26 cellular contexts compared by ENCODE assay signal in the genomic region with DNA sequence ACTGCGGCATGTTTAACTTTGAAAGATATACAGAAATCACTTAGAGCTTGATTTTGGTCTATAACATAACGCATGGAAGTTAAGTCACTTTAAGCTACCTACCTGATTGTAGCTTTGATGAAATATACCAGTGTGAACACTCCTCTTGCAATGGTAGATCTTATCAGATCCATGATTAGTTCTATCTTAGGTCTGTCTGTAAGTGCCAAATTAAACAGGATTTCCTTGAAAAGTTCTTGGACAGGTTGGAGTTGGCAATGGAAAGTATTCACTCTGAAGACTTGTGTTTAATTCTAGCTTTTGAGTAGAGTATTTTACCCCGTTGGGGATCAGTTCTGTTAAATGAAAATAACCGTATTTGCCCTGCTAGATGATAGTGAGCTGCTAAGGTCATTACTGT. TPM values are rescaled to one million over a fixed set of nuclear protein-coding genes. Genes with fewer than 3 reads are reported as not detected.
"Had no signal": no experiment of that assay in that cellular context is flagged by ENCODE, and none has a peak within 500 bp of the region (broad histone marks: within the 10 kb centered on the region; RNA-seq: fewer than 3 reads in every experiment).

No MANE protein-coding gene starts in this region.

- H3K9me3 ChIP-seq: SJSA1 had no signal

- DNase-seq: Kasumi-1, MV-4-11, NCI-H1048, NCI-H1105, NCI-H1417, NCI-H1436 treated with DMSO at 0.1 percent for 48 hours, NCI-H1694, NCI-H187 treated with DMSO at 0.1 percent for 48 hours, NCI-H2029 treated with DMSO at 0.1 percent for 48 hours, NCI-H2171, NCI-H226, NCI-H446, NCI-H510A, NCI-H524 treated with DMSO at 0.1 percent for 48 hours, NCI-H69, NCI-H774, Right ventricle myocardium superior, RPMI8226, SIG-M5, SW 1271 had no signal

- ATAC-seq: K562 had no signal

- H3K27me3 ChIP-seq: SJSA1 had no signal

- H3K27ac ChIP-seq: HL-60, KMS-11, SJSA1, SK-N-MC had no signal

- H3K4me2 ChIP-seq: KMS-11 had no signal

- H3K9ac ChIP-seq: KMS-11 had no signal

- H3K4me1 ChIP-seq: SJSA1 had no signal

- H3K4me3 ChIP-seq: K562, SJSA1, SK-N-MC had no signal

- H3K36me3 ChIP-seq: SJSA1 had no signal

RNA-seq across cellular contexts. Expression of a gene that starts 4.1 kb away (rescaled TPM):
- total RNA-seq: K562, SJSA1 had no signal
- polyA plus RNA-seq: IgD-negative memory B cell, K562 had no signal
